1 cellular context compared by ENCODE assay signal in the genomic region with DNA sequence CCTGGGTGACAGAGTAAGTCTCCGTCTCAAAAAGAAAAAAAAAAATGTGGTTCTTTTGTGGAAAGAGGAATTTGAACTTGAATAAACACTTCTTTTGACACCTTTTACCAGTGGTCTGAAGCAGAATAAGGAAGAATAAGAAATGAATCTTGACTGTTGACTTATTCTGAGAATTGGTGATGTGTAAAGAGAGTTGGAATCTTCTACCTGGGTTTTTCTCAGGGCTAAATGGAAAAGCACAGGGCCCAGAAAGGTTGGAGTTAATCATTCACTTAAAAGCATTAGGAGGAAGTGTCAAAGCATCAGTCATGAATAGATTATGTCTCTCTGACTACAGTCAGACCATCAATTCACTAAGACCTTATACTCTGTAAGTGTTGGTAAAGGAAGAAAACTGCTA.
TF ChIP-seq lines count a peak whose summit lies in the region.

No MANE protein-coding gene starts in this region.

TF ChIP-seq in A549, 52 proteins besides CTCF, POLR2A, EP300 and RAD21 (continued from another document):
- TF ChIP-seq REST (IDR thresholded peaks at IDR 0.05), result no peak
- no peak for TF ChIP-seq HOXB5 (CRISPR knock-in tag; IDR thresholded peaks at IDR 0.05)
- TF ChIP-seq CHD2 (IDR thresholded peaks at IDR 0.05; ENCODE audit: low read length, partially characterized antibody), result no peak
- TF ChIP-seq POLR2AphosphoS2 (conservative IDR thresholded peaks at IDR 0.05; ENCODE audit: low read length), result no peak
- no peak for TF ChIP-seq FOXS1 (CRISPR knock-in tag; IDR thresholded peaks at IDR 0.05)
- TF ChIP-seq JUNB (IDR thresholded peaks at IDR 0.05), result no peak
- TF ChIP-seq ZSCAN20 (CRISPR knock-in tag; IDR thresholded peaks at IDR 0.05), result no peak
- TF ChIP-seq, protein P1, sequence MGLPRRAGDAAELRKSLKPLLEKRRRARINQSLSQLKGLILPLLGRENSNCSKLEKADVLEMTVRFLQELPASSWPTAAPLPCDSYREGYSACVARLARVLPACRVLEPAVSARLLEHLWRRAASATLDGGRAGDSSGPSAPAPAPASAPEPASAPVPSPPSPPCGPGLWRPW (IDR thresholded peaks at IDR 0.05), result no peak
- TF ChIP-seq BCL3 (IDR thresholded peaks at IDR 0.05), result no peak
- no peak for TF ChIP-seq ESRRA (IDR thresholded peaks at IDR 0.05; ENCODE audit: borderline replicate concordance, low read length)
- TF ChIP-seq, protein P2, sequence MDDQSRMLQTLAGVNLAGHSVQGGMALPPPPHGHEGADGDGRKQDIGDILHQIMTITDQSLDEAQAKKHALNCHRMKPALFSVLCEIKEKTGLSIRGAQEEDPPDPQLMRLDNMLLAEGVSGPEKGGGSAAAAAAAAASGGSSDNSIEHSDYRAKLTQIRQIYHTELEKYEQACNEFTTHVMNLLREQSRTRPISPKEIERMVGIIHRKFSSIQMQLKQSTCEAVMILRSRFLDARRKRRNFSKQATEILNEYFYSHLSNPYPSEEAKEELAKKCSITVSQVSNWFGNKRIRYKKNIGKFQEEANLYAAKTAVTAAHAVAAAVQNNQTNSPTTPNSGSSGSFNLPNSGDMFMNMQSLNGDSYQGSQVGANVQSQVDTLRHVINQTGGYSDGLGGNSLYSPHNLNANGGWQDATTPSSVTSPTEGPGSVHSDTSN (IDR thresholded peaks at IDR 0.05), result no peak
- TF ChIP-seq RARB (CRISPR knock-in tag; IDR thresholded peaks at IDR 0.05), result no peak
- no peak for TF ChIP-seq TP53 (CRISPR knock-in tag; IDR thresholded peaks at IDR 0.05)
- TF ChIP-seq, protein P3, sequence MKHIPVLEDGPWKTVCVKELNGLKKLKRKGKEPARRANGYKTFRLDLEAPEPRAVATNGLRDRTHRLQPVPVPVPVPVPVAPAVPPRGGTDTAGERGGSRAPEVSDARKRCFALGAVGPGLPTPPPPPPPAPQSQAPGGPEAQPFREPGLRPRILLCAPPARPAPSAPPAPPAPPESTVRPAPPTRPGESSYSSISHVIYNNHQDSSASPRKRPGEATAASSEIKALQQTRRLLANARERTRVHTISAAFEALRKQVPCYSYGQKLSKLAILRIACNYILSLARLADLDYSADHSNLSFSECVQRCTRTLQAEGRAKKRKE (CRISPR knock-in tag; IDR thresholded peaks at IDR 0.05; ENCODE audit: low read depth), result no peak
- TF ChIP-seq CBX8 (IDR thresholded peaks at IDR 0.05), result no peak
- no peak for TF ChIP-seq CHD4 (IDR thresholded peaks at IDR 0.05; ENCODE audit: borderline replicate concordance)
